Comparison of ENCODE assay signal across 10 cellular contexts in genomic region chr13:60369242-60369641, GRCh38. TPM values are rescaled to one million over a fixed set of nuclear protein-coding genes. Genes with fewer than 3 reads are reported as not detected.
A peak's percentile ranks its signal among the peaks of the same experiment; 100 is the strongest.
DNase-seq lines count a peak whose midpoint lies in the region; ATAC-seq, FAIRE-seq and TF ChIP-seq lines count a peak whose summit lies in the region.
"Had no signal": no experiment of that assay in that cellular context is flagged by ENCODE, and none has a peak within 500 bp of the region (broad histone marks: within the 10 kb centered on the region; RNA-seq: fewer than 3 reads in every experiment).

No MANE protein-coding gene starts in this region.

- FAIRE-seq in GM19239 (lab: Jason Lieb, UNC): no peak
- FAIRE-seq: endothelial cell of umbilical vein had no signal

- H3K36me3 Mint-ChIP-seq in neural crest cell (ENCODE audit: low read depth): no peaks in the 10 kb centered on the region

- H3K27me3 Mint-ChIP-seq in neural crest cell (ENCODE audit: low read depth): no peaks in the 10 kb centered on the region

- no peak overlapping the region for H3K9ac ChIP-seq in adipocyte (ENCODE audit: low read length)

- H3K27ac Mint-ChIP-seq in neural crest cell (ENCODE audit: unreplicated experiment): no peak overlapping the region

- no peaks in the 10 kb centered on the region for H3K9me3 ChIP-seq in adipocyte (ENCODE audit: control insufficient read depth, low read length)

- H3K36me3 ChIP-seq in adipocyte (ENCODE audit: control insufficient read depth, insufficient read depth, low read length, severe bottlenecking): no peaks in the 10 kb centered on the region

- H3K4me1 Mint-ChIP-seq in neural crest cell: no peaks in the 10 kb centered on the region

- H3K4me1 ChIP-seq in adipocyte (ENCODE audit: control insufficient read depth, insufficient read depth, low read length): no peaks in the 10 kb centered on the region

- no peak overlapping the region for H3K4me3 Mint-ChIP-seq in neural crest cell

- no peak overlapping the region for H3K4me3 ChIP-seq in adipocyte (ENCODE audit: low read length)

- peaks cover 3% of the 10 kb centered on the region for H3K9me3 Mint-ChIP-seq in neural crest cell

- H3K27me3 ChIP-seq in adipocyte (replicated peaks; ENCODE audit: control insufficient read depth, insufficient read depth, low read length): no peaks in the 10 kb centered on the region

- TF ChIP-seq CTCF in GM12873 (IDR thresholded peaks at IDR 0.05; ENCODE audit: insufficient read depth, low read depth, low read length, missing control alignments) (peak; percentile 32), neural crest cell (conservative IDR thresholded peaks at IDR 0.05) (peak; percentile 56)

- ATAC-seq in HG02642 (IDR thresholded peaks at IDR 0.05; ENCODE audit: poor library complexity, unreplicated experiment) (peak; percentile 56), HG03571 (IDR thresholded peaks at IDR 0.05; ENCODE audit: unreplicated experiment) (no peak)

- peak; percentile 7 for DNase-seq in adipocyte (ENCODE audit: low read depth)
- DNase-seq in neural crest cell (ENCODE audit: low read depth, low spot score): no peak
- no peak for DNase-seq in stimulated activated CD4-positive, alpha-beta T cell treated with anti-CD3 and anti-CD28 coated beads, Interleukin-2, amount 100 ng/mL, for 48 hours
- no peak for DNase-seq in DMS153 (lab: John Stamatoyannopoulos, UW)
- DNase-seq in GM19239 (ENCODE audit: insufficient read length, low spot score): no peak
- DNase-seq: NCI-H2029 had no signal

RNA-seq across cellular contexts. Expression of gene TDRD3, which starts 27.8 kb away (rescaled TPM):
- total RNA-seq in neural crest cell: 20.3 and 24.4 TPM in 2 replicates
